In the genomic region with DNA sequence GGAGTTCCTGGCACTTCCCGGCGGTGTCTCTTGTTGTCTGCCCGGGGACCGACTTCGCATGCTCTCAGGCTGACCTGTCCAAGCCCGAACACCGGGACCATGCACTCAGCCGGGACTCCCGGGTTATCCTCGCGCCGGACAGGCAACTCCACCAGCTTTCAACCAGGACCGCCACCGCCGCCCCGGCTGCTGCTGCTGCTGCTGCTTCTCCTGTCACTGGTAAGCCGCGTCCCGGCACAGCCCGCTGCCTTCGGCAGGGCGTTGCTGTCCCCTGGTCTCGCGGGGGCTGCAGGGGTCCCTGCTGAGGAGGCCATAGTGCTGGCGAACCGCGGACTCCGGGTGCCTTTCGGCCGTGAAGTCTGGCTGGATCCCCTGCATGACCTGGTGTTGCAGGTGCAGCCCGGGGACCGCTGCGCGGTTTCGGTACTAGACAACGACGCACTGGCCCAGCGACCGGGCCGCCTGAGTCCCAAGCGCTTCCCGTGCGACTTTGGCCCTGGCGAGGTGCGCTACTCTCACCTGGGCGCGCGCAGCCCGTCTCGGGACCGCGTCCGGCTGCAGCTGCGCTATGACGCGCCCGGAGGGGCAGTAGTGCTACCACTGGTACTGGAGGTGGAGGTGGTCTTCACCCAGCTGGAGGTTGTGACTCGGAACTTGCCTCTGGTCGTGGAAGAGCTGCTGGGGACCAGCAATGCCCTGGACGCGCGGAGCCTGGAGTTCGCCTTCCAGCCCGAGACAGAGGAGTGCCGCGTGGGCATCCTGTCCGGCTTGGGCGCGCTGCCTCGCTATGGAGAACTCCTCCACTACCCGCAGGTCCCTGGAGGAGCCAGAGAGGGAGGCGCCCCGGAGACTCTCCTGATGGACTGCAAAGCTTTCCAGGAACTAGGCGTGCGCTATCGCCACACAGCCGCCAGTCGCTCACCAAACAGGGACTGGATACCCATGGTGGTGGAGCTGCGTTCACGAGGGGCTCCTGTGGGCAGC, we compare ENCODE assay signal across 9 cellular contexts. TPM values are rescaled to one million over a fixed set of nuclear protein-coding genes. Genes with fewer than 3 reads are reported as not detected.
DNase-seq lines count a peak whose midpoint lies in the region; ATAC-seq, FAIRE-seq and TF ChIP-seq lines count a peak whose summit lies in the region.
"Had no signal": no experiment of that assay in that cellular context is flagged by ENCODE, and none has a peak within 500 bp of the region (broad histone marks: within the 10 kb centered on the region; RNA-seq: fewer than 3 reads in every experiment).

No MANE protein-coding gene starts in this region.

- peaks cover 5% of the 10 kb centered on the region for H3K4me1 Mint-ChIP-seq in activated CD8-positive, alpha-beta T cell treated with anti-CD3 and anti-CD28 coated beads for 36 hours (ENCODE audit: low read depth)
- H3K4me1 Mint-ChIP-seq: activated naive CD4-positive, alpha-beta T cell treated with anti-CD3 and anti-CD28 coated beads, Interleukin-2, amount 50 U/mL, for 24 hours had no signal

- intact Hi-C loops in activated CD8-positive, alpha-beta T cell treated with anti-CD3 and anti-CD28 coated beads for 36 hours (cut with micrococcal nuclease), result no loop called here

- no peak for TF ChIP-seq CTCF in WERI-Rb-1 (IDR thresholded peaks at IDR 0.05; ENCODE audit: low read depth, low read length)
- no peak for TF ChIP-seq CTCF in activated CD8-positive, alpha-beta T cell treated with anti-CD3 and anti-CD28 coated beads for 36 hours (IDR thresholded peaks at IDR 0.05)

- in situ Hi-C loops in HAP-1 (cut with MboI; ENCODE audit: low sequenced_read_pairs), result no loop called here

- H3K4me3 ChIP-seq in HAP-1 (peak overlapping the region; percentile 45), WERI-Rb-1 (ENCODE audit: low read depth, low read length) (peak overlapping the region; percentile 63), iPS-11a (ENCODE audit: low read depth, low read length) (peak overlapping the region; percentile 76), skeletal muscle cell (ENCODE audit: low read depth, low read length) (peak overlapping the region; percentile 25)

- H3K27ac ChIP-seq in WERI-Rb-1, result no peak overlapping the region

- H3K4me3 Mint-ChIP-seq in activated CD8-positive, alpha-beta T cell treated with anti-CD3 and anti-CD28 coated beads for 36 hours, result no peak overlapping the region
- H3K4me3 Mint-ChIP-seq: activated naive CD4-positive, alpha-beta T cell treated with anti-CD3 and anti-CD28 coated beads, Interleukin-2, amount 50 U/mL, for 24 hours had no signal

- H3K27ac Mint-ChIP-seq in activated CD8-positive, alpha-beta T cell treated with anti-CD3 and anti-CD28 coated beads for 36 hours, result no peak overlapping the region
- H3K27ac Mint-ChIP-seq: activated naive CD4-positive, alpha-beta T cell treated with anti-CD3 and anti-CD28 coated beads, Interleukin-2, amount 50 U/mL, for 24 hours had no signal

- FAIRE-seq in GM12891 (lab: Jason Lieb, UNC), result no peak

- H3K27me3 ChIP-seq in HAP-1 (ENCODE audit: low read depth), result no peaks in the 10 kb centered on the region
- no peaks in the 10 kb centered on the region for H3K27me3 ChIP-seq in WERI-Rb-1 (ENCODE audit: insufficient read depth, low read depth, severe bottlenecking)

- DNase-seq in HAP-1 (ENCODE audit: low spot score in 2 of 2) (no peak), WERI-Rb-1 (peak; percentile 19), skeletal muscle cell (ENCODE audit: low read depth) (no peak), GM12891 (ENCODE audit: insufficient read length, low spot score) (no peak)
- no peak for DNase-seq in stimulated activated CD4-positive, alpha-beta T cell treated with anti-CD3 and anti-CD28 coated beads, Interleukin-2, amount 100 ng/mL, for 48 hours
- DNase-seq in activated CD8-positive, alpha-beta T cell treated with anti-CD3 and anti-CD28 coated beads for 36 hours, result no peak

- POLR2A ChIA-PET in activated CD8-positive, alpha-beta T cell treated with anti-CD3 and anti-CD28 coated beads for 36 hours (lab: Charles Lee), result interaction anchor here (0.6 kb wide), 1 partner anchor 814 kb away, joined by 3 read pairs; no protein-coding TSS in a partner anchor

- no peaks in the 10 kb centered on the region for H3K36me3 ChIP-seq in HAP-1 (replicated peaks)
- H3K36me3 ChIP-seq in WERI-Rb-1, result no peaks in the 10 kb centered on the region

- H3K9me3 ChIP-seq in HAP-1 (peaks cover 7% of the 10 kb centered on the region), WERI-Rb-1 (ENCODE audit: severe bottlenecking) (no peaks in the 10 kb centered on the region)

- ATAC-seq in activated CD8-positive, alpha-beta T cell treated with anti-CD3 and anti-CD28 coated beads for 36 hours, result no peak
- ATAC-seq in HG02610 (IDR thresholded peaks at IDR 0.05; ENCODE audit: unreplicated experiment), result no peak

- TF ChIP-seq POLR2A in GM12891 (IDR thresholded peaks at IDR 0.05; ENCODE audit: low read depth, low read length), result no peak

- H3K9me3 Mint-ChIP-seq in activated CD8-positive, alpha-beta T cell treated with anti-CD3 and anti-CD28 coated beads for 36 hours, result no peaks in the 10 kb centered on the region
- H3K9me3 Mint-ChIP-seq: activated naive CD4-positive, alpha-beta T cell treated with anti-CD3 and anti-CD28 coated beads, Interleukin-2, amount 50 U/mL, for 24 hours had no signal

- no peaks in the 10 kb centered on the region for H3K36me3 Mint-ChIP-seq in activated CD8-positive, alpha-beta T cell treated with anti-CD3 and anti-CD28 coated beads for 36 hours (ENCODE audit: low read depth)
- H3K36me3 Mint-ChIP-seq: activated naive CD4-positive, alpha-beta T cell treated with anti-CD3 and anti-CD28 coated beads, Interleukin-2, amount 50 U/mL, for 24 hours had no signal

- CTCF ChIA-PET in activated CD8-positive, alpha-beta T cell treated with anti-CD3 and anti-CD28 coated beads for 36 hours (lab: Charles Lee), result no interaction called here

- H3K27me3 Mint-ChIP-seq in activated CD8-positive, alpha-beta T cell treated with anti-CD3 and anti-CD28 coated beads for 36 hours, result peaks cover 16% of the 10 kb centered on the region

- H3K4me1 ChIP-seq in HAP-1, result peaks cover 13% of the 10 kb centered on the region

TF ChIP-seq in GM12891, 5 proteins besides CTCF, POLR2A, EP300 and RAD21:
- no peak for TF ChIP-seq TAF1 (IDR thresholded peaks at IDR 0.05; ENCODE audit: low read depth, low read length)
- no peak for TF ChIP-seq PAX5 (IDR thresholded peaks at IDR 0.05; ENCODE audit: insufficient read depth, low read length, severe bottlenecking)
- TF ChIP-seq SPI1 (IDR thresholded peaks at IDR 0.05; ENCODE audit: low read depth, low read length), result no peak
- TF ChIP-seq POU2F2 (IDR thresholded peaks at IDR 0.05; ENCODE audit: low read depth, low read length), result no peak
- no peak for TF ChIP-seq POLR2AphosphoS5 (IDR thresholded peaks at IDR 0.05; ENCODE audit: low read depth, low read length)

RNA-seq across cellular contexts. Expression of gene FREM2, which starts 0.7 kb away (rescaled TPM):
- not detected for total RNA-seq in activated CD8-positive, alpha-beta T cell treated with anti-CD3 and anti-CD28 coated beads for 36 hours
- polyA plus RNA-seq in GM12891 (2012; ENCODE audit: low read depth, missing spikeins), result under 0.01 TPM

Comparison
In these comparisons a context has a peak if more than half of its experiments do, and no peak if none do; other contexts are left out.
1. H3K4me3 ChIP-seq: peak in every context shown above with its lines; median percentile 76 in iPS-11a; 63 in WERI-Rb-1; 45 in HAP-1; 25 in skeletal muscle cell.